10 cellular contexts compared by ENCODE assay signal in the genomic region with DNA sequence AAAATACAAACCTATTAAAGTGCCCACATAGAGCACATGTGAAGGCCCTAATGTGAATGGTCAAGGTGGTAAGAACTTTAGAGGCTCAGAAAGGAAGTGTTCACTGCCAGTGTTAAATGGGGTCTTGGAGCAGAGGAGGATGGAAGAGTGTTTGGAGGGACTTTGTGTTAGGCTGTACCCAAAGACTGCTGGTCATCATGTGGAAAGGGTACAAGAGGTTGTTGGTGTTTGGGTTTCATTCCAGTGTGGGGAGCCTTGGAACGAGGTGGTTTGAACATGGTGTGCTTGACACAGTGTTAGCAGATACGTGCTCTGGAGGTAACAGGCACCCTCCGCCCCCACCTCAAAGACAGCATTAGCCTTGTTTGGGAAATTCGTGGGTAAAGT.
DNase-seq lines count a peak whose midpoint lies in the region; ATAC-seq and TF ChIP-seq lines count a peak whose summit lies in the region.
"Had no signal": no experiment of that assay in that cellular context is flagged by ENCODE, and none has a peak within 500 bp of the region (broad histone marks: within the 10 kb centered on the region; RNA-seq: fewer than 3 reads in every experiment).

No MANE protein-coding gene starts in this region.

- H3K4me1 Mint-ChIP-seq in progenitor cell of endocrine pancreas (ENCODE audit: low read depth), result peaks cover 36% of the 10 kb centered on the region

- H3K4me1 ChIP-seq in SK-N-SH (ENCODE audit: control insufficient read depth in 1 of 2, insufficient read depth in 2 of 2, low read depth in 1 of 2, low read length in 1 of 2) (peaks cover 6 to 37% of the 10 kb centered on the region in 2 experiments), gastroesophageal sphincter (peaks cover 8 to 95% (median 24%) of the 10 kb centered on the region in 3 donors), ascending aorta (peaks cover 6 to 30% of the 10 kb centered on the region in 2 donors)
- H3K4me1 ChIP-seq: parathyroid adenoma had no signal

- no peak overlapping the region for H2AFZ ChIP-seq in SK-N-SH (ENCODE audit: low read depth)
- H2AFZ ChIP-seq: parathyroid adenoma had no signal

- TF ChIP-seq POLR2A in gastroesophageal sphincter (IDR thresholded peaks at IDR 0.05), result no peak

- TF ChIP-seq RAD21 in SK-N-SH (IDR thresholded peaks at IDR 0.05; ENCODE audit: low read length), result no peak

- H3K27ac Mint-ChIP-seq in progenitor cell of endocrine pancreas, result peak overlapping the region; percentile 67
- H3K27ac Mint-ChIP-seq: activated CD4-positive, alpha-beta T cell treated with anti-CD3 and anti-CD28 coated beads, Interleukin-2, amount 10 ng/mL, durations not matched to agents 7 days and 5 days had no signal

- peak overlapping the region; percentile 75 for H3K4me2 ChIP-seq in SK-N-SH

- no peaks in the 10 kb centered on the region for H3K9me2 ChIP-seq in SK-N-SH

- H3K27me3 ChIP-seq in SK-N-SH (ENCODE audit: insufficient read depth) (no peaks in the 10 kb centered on the region), gastroesophageal sphincter (no peaks in the 10 kb centered on the region), ascending aorta (no peaks in the 10 kb centered on the region)

- H3K9me3 Mint-ChIP-seq in progenitor cell of endocrine pancreas (ENCODE audit: low read depth), result no peaks in the 10 kb centered on the region
- H3K9me3 Mint-ChIP-seq: activated CD4-positive, alpha-beta T cell treated with anti-CD3 and anti-CD28 coated beads, Interleukin-2, amount 10 ng/mL, durations not matched to agents 7 days and 5 days had no signal

- peaks cover 18% of the 10 kb centered on the region for H4K20me1 ChIP-seq in SK-N-SH (ENCODE audit: insufficient read depth)

- H3K27ac ChIP-seq in SK-N-SH (ENCODE audit: low read depth in 2 of 2, low read length in 1 of 2) (peak overlapping the region; percentile 47 to 87; a peak in 3 of 4 replicates), gastroesophageal sphincter (peak overlapping the region; percentile 39 to 70 (median 42)), ascending aorta (peak overlapping the region in 1 of 2 donors; percentile 44)
- H3K27ac ChIP-seq: parathyroid adenoma had no signal

- ATAC-seq in GM19397 (IDR thresholded peaks at IDR 0.05; ENCODE audit: unreplicated experiment) (peak; percentile 1), gastroesophageal sphincter (no peak), HG02973 (IDR thresholded peaks at IDR 0.05; ENCODE audit: unreplicated experiment) (no peak), GM21786 (IDR thresholded peaks at IDR 0.05; ENCODE audit: unreplicated experiment) (no peak)

- TF ChIP-seq EP300 in SK-N-SH (IDR thresholded peaks at IDR 0.05; ENCODE audit: borderline replicate concordance in 1 of 2, low read depth in 1 of 2, low read length in 1 of 2), result no peak
- TF ChIP-seq EP300 in gastroesophageal sphincter (IDR thresholded peaks at IDR 0.05), result no peak

- intact Hi-C loops in ascending aorta (cut with DNase I), result loop anchor here (1.0 to 10.0 kb wide), 4 partner anchors 71 to 447 kb away; no protein-coding TSS in a partner anchor

- no peaks in the 10 kb centered on the region for H3K36me3 Mint-ChIP-seq in progenitor cell of endocrine pancreas (ENCODE audit: insufficient read depth)

- H3F3A ChIP-seq in SK-N-SH (replicated peaks; ENCODE audit: insufficient read depth), result peaks cover 20% of the 10 kb centered on the region

- peak overlapping the region; percentile 53 for H3K9ac ChIP-seq in SK-N-SH
- H3K9ac ChIP-seq: parathyroid adenoma had no signal

- no peaks in the 10 kb centered on the region for H3K27me3 Mint-ChIP-seq in progenitor cell of endocrine pancreas
- H3K27me3 Mint-ChIP-seq: activated CD4-positive, alpha-beta T cell treated with anti-CD3 and anti-CD28 coated beads, Interleukin-2, amount 10 ng/mL, durations not matched to agents 7 days and 5 days had no signal

- H3K79me2 ChIP-seq in SK-N-SH (ENCODE audit: insufficient read depth), result peaks cover 86% of the 10 kb centered on the region

- no peaks in the 10 kb centered on the region for H3K9me3 ChIP-seq in SK-N-SH
- no peaks in the 10 kb centered on the region for H3K9me3 ChIP-seq in gastroesophageal sphincter
- no peaks in the 10 kb centered on the region for H3K9me3 ChIP-seq in ascending aorta

- CTCF ChIA-PET in SK-N-SH (lab: Yijun Ruan, JAX), result interaction anchor here (0.7 to 2.7 kb wide), 6 partner anchors 15 to 329 kb away, joined by 3 to 18 read pairs (median 4); no protein-coding TSS in a partner anchor

- no peak overlapping the region for H3K4me3 Mint-ChIP-seq in progenitor cell of endocrine pancreas (ENCODE audit: low read depth)
- H3K4me3 Mint-ChIP-seq: activated CD4-positive, alpha-beta T cell treated with anti-CD3 and anti-CD28 coated beads, Interleukin-2, amount 10 ng/mL, durations not matched to agents 7 days and 5 days had no signal

- POLR2A ChIA-PET in SK-N-SH (lab: Yijun Ruan, JAX), result no interaction called here

- TF ChIP-seq CTCF in SK-N-SH (IDR thresholded peaks at IDR 0.05) (no peak), gastroesophageal sphincter (IDR thresholded peaks at IDR 0.05) (no peak), progenitor cell of endocrine pancreas (IDR thresholded peaks at IDR 0.05; ENCODE audit: unreplicated experiment) (no peak), ascending aorta (IDR thresholded peaks at IDR 0.05) (no peak)

- H3K36me3 ChIP-seq in SK-N-SH (replicated peaks in 1 of 2; ENCODE audit: control insufficient read depth in 1 of 2, insufficient read depth in 2 of 2, low read length in 1 of 2) (no peaks in the 10 kb centered on the region), gastroesophageal sphincter (no peaks in the 10 kb centered on the region), ascending aorta (no peaks in the 10 kb centered on the region)

- 72% methylated on average over 4 of the region's 4 CpGs for WGBS in SK-N-SH (ENCODE audit: low lambda C conversion rate)
- WGBS in gastroesophageal sphincter (ENCODE audit: low coverage in 1 of 2), 2 donors, result 14 to 31% methylated on average over 1 to 4 of the region's 4 CpGs

- in situ Hi-C loops in KBM-7 (cut with MboI; ENCODE audit: low pct_unique_long_range_greater_than_20kb, low sequenced_read_pairs), result no loop called here

- H3K4me3 ChIP-seq in SK-N-SH (ENCODE audit: low read depth in 2 of 2, low read length in 1 of 2) (peak overlapping the region; percentile 40 to 63; a peak in 3 of 4 replicates), gastroesophageal sphincter (no peak overlapping the region), ascending aorta (peak overlapping the region in 1 of 2 donors; percentile 33)

- no peak for DNase-seq in SK-N-SH
- DNase-seq in progenitor cell of endocrine pancreas (ENCODE audit: low spot score, unreplicated experiment), result no peak
- no peak for DNase-seq in ascending aorta (ENCODE audit: low spot score in 2 of 2)
- no peak for DNase-seq in KBM-7

TF ChIP-seq in SK-N-SH, 30 proteins besides CTCF, POLR2A, EP300 and RAD21:
- TF ChIP-seq RCOR1 (IDR thresholded peaks at IDR 0.05; ENCODE audit: low read length) (no peak), FOXM1 (IDR thresholded peaks at IDR 0.05; ENCODE audit: low read depth) (no peak)

Comparison
In these comparisons a context has a peak if more than half of its experiments do, and no peak if none do; other contexts are left out.
1. H3K4me3 ChIP-seq: peak in SK-N-SH (2 of 2); none in gastroesophageal sphincter (0 of 2).